ENCODE assay signal across 8 cellular contexts in the genomic region with DNA sequence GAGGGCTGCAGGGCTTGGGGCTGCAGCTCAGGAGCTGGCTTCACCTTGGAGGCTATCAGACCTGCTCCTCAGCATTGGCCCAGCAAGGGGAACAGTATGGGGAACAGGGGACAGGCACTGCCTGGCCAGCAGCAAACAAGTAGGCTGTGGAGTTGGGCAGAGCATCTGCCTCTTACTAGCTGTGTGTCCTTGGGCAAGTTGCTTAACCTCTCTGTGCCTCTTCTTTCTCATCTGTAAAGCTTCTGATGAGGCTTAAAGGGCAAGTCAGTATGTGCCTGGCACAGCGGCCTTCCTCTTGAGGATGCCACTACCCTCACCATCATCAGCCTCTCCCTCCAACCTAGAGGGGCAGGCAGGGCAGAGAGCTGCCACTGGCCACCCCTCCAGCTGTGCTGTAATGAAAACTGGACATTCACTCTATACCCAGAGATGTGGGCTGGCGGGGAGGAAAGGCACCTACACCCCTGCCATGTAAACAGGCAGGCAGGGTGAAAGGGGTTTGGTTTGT. TPM values are rescaled to one million over a fixed set of nuclear protein-coding genes. Genes with fewer than 3 reads are reported as not detected.
A peak's percentile ranks its signal among the peaks of the same experiment; 100 is the strongest.
DNase-seq lines count a peak whose midpoint lies in the region; ATAC-seq and TF ChIP-seq lines count a peak whose summit lies in the region.

No MANE protein-coding gene starts in this region.

- no peak for ATAC-seq in IMR-90 (ENCODE audit: low read depth)
- ATAC-seq in natural killer cell: no peak
- no peak for ATAC-seq in HG03108 (IDR thresholded peaks at IDR 0.05; ENCODE audit: unreplicated experiment)
- ATAC-seq in GM21737 (IDR thresholded peaks at IDR 0.05; ENCODE audit: unreplicated experiment): no peak

- H3K14ac ChIP-seq in IMR-90 (replicated peaks; ENCODE audit: low read depth, low read length): peak overlapping the region; percentile 95; the same call in 1 of the 2 replicates

- dilution Hi-C loops in IMR-90 (cut with HindIII; ENCODE audit: low sequenced_read_pairs, unreplicated experiment): no loop called here

- H3K27me3 ChIP-seq in IMR-90 (ENCODE audit: control insufficient read depth, insufficient read depth, low read length) (no peaks in the 10 kb centered on the region), colonic mucosa (no peaks in the 10 kb centered on the region)

- no peak overlapping the region for H3K18ac ChIP-seq in IMR-90 (ENCODE audit: low read depth, low read length)

- H4K8ac ChIP-seq in IMR-90 (ENCODE audit: low read depth in 2 of 2, low read length in 2 of 2): peak overlapping the region; percentile 88 to 99

- no peaks in the 10 kb centered on the region for H3K9me3 ChIP-seq in IMR-90 (ENCODE audit: control insufficient read depth, insufficient read depth, low read length)
- no peaks in the 10 kb centered on the region for H3K9me3 ChIP-seq in colonic mucosa

- H3K4ac ChIP-seq in IMR-90 (ENCODE audit: low read depth, low read length): peak overlapping the region; percentile 99

- peak overlapping the region; percentile 83; the same call in 1 of the 3 replicates for H2BK15ac ChIP-seq in IMR-90 (ENCODE audit: low read depth, low read length)

- H3K36me3 ChIP-seq in IMR-90 (ENCODE audit: control insufficient read depth, insufficient read depth, low read length) (no peaks in the 10 kb centered on the region), colonic mucosa (no peaks in the 10 kb centered on the region)

- WGBS in IMR-90 (ENCODE audit: extremely low coverage in 2 of 2, insufficient read length in 1 of 2), 2 experiments: no CpG with 5 or more reads among the region's 2 CpGs

- H3K9me3 Mint-ChIP-seq in natural killer cell: no peaks in the 10 kb centered on the region

- no peak overlapping the region for H2BK20ac ChIP-seq in IMR-90 (ENCODE audit: low read depth, low read length)

- peaks cover 9% of the 10 kb centered on the region for H3K9me1 ChIP-seq in IMR-90 (ENCODE audit: insufficient read depth, low read length)

- peaks cover 28% of the 10 kb centered on the region for H3K4me1 ChIP-seq in IMR-90 (ENCODE audit: control insufficient read depth, insufficient read depth, low read length)
- H3K4me1 ChIP-seq in colonic mucosa: peaks cover 10% of the 10 kb centered on the region

- peak overlapping the region; percentile 44 for H3K4me3 ChIP-seq in IMR-90 (ENCODE audit: insufficient read depth, low read depth, low read length)
- H3K4me3 ChIP-seq in colonic mucosa: no peak overlapping the region

- no peak overlapping the region for H3K23ac ChIP-seq in IMR-90 (ENCODE audit: low read depth, low read length)

- BruUV-seq in IMR-90 (replicated peaks; lab: Mats Ljungman, UMichigan): no TSS peak

- CTCF ChIA-PET in IMR-90 (lab: Yijun Ruan, JAX): interaction anchor here (0.6 to 11.0 kb wide), 3 partner anchors 37 to 360 kb away, joined by 3 to 116 read pairs (median 3); no protein-coding TSS in a partner anchor

- TF ChIP-seq RAD21 in IMR-90 (IDR thresholded peaks at IDR 0.05; ENCODE audit: low read length): no peak

- H3K27me3 Mint-ChIP-seq in natural killer cell (ENCODE audit: low read depth in 2 of 2): no peaks in the 10 kb centered on the region

- TF ChIP-seq POLR2A in IMR-90 (IDR thresholded peaks at IDR 0.05; ENCODE audit: low read depth, low read length): no peak

- no peaks in the 10 kb centered on the region for H4K20me1 ChIP-seq in IMR-90 (ENCODE audit: insufficient read depth, low read length)

- POLR2A ChIA-PET in IMR-90 (lab: Charles Lee; ENCODE audit: unreplicated experiment): interaction anchor here (0.6 kb wide), 1 partner anchor 9 kb away, joined by 4 read pairs; no protein-coding TSS in a partner anchor

- intact Hi-C loops in IMR-90 (cut with micrococcal nuclease) (loop anchor here (5.0 to 10.0 kb wide), 2 partner anchors 99 to 698 kb away; a partner anchor contains a TSS), colonic mucosa (cut with DNase I) (loop anchor here (5.0 to 10.0 kb wide), 2 partner anchors 39 to 698 kb away; no protein-coding TSS in a partner anchor), natural killer cell (cut with micrococcal nuclease) (no loop called here)

- no peak for DNase-seq in AG09319 (ENCODE audit: extremely low read depth, low read depth)
- no peak for DNase-seq in IMR-90
- DNase-seq in colonic mucosa: no peak
- no peak for DNase-seq in natural killer cell
- DNase-seq in AG20443 (ENCODE audit: low spot score): no peak
- no peak for DNase-seq in dedifferentiated amniotic fluid mesenchymal stem cell (ENCODE audit: extremely low spot score)

- H4K91ac ChIP-seq in IMR-90 (ENCODE audit: insufficient read depth, low read depth, low read length): peak overlapping the region; percentile 98

- H3K79me1 ChIP-seq in IMR-90 (ENCODE audit: low read depth in 1 of 2, low read length in 2 of 2): peaks cover 0 to 5% of the 10 kb centered on the region in 2 experiments; a peak in 1 of 4 replicates

- H3K56ac ChIP-seq in IMR-90 (ENCODE audit: extremely low read depth, insufficient read depth, low read length): no peak overlapping the region

- H3K4me1 Mint-ChIP-seq in natural killer cell: peaks cover 24 to 45% of the 10 kb centered on the region in 2 donors

- no peak overlapping the region for H2BK5ac ChIP-seq in IMR-90 (ENCODE audit: low read depth, low read length, poor library complexity, severe bottlenecking)

- peak overlapping the region; percentile 92; the same call in 1 of the 2 replicates for H2BK120ac ChIP-seq in IMR-90 (ENCODE audit: low read depth, low read length)

- peak overlapping the region; percentile 96 for H2AK9ac ChIP-seq in IMR-90 (replicated peaks; ENCODE audit: low read depth, low read length, poor library complexity)

- peak overlapping the region; percentile 96 for H3K9ac ChIP-seq in IMR-90 (ENCODE audit: low read depth, low read length)
- H3K9ac ChIP-seq in colonic mucosa (ENCODE audit: low read depth in 2 of 2, low read length in 2 of 2): peak overlapping the region in 1 of 2 donors; percentile 69

- peak overlapping the region; percentile 87 for H4K5ac ChIP-seq in IMR-90 (ENCODE audit: low read depth, low read length)

- peak overlapping the region; percentile 100 for H2AFZ ChIP-seq in IMR-90 (replicated peaks; ENCODE audit: low read length, poor library complexity)

- H3K27ac ChIP-seq in IMR-90 (ENCODE audit: insufficient read depth, low read length) (peak overlapping the region; percentile 80), colonic mucosa (peak overlapping the region; percentile 2)

- peak overlapping the region; percentile 74 to 83 for H3K27ac Mint-ChIP-seq in natural killer cell

- peak overlapping the region; percentile 78 for H3K4me2 ChIP-seq in IMR-90 (ENCODE audit: low read depth, low read length)

- no peaks in the 10 kb centered on the region for H3K36me3 Mint-ChIP-seq in natural killer cell

- H2AK5ac ChIP-seq in IMR-90 (ENCODE audit: low read depth, low read length): peak overlapping the region; percentile 99

- TF ChIP-seq CTCF in AG09319 (IDR thresholded peaks at IDR 0.05; ENCODE audit: low read depth, low read length): 0 out of 2 replicates have a peak, but pooled peaks have one; percentile 9
- TF ChIP-seq CTCF in IMR-90 (conservative IDR thresholded peaks at IDR 0.05; ENCODE audit: low read depth, low read length): no peak
- no peak for TF ChIP-seq CTCF in colonic mucosa (IDR thresholded peaks at IDR 0.05)
- TF ChIP-seq CTCF in natural killer cell (IDR thresholded peaks at IDR 0.05): no peak

- peak overlapping the region; percentile 81 for H3K4me3 Mint-ChIP-seq in natural killer cell

- in situ Hi-C loops in IMR-90 (cut with MboI; ENCODE audit: low sequenced_read_pairs): loop anchor here (10.0 to 25.0 kb wide), 2 partner anchors 468 to 706 kb away; no protein-coding TSS in a partner anchor

TF ChIP-seq in IMR-90, 13 proteins besides CTCF, POLR2A, EP300 and RAD21:
- TF ChIP-seq CEBPB (IDR thresholded peaks at IDR 0.05; ENCODE audit: low read depth, low read length): no peak
- no peak for TF ChIP-seq MXI1 (IDR thresholded peaks at IDR 0.05; ENCODE audit: borderline replicate concordance, low read depth, low read length)
- TF ChIP-seq BHLHE40 (IDR thresholded peaks at IDR 0.05; ENCODE audit: low read depth, low read length): no peak
- peak; percentile 26; the same call in 1 of the 2 replicates for TF ChIP-seq SMC3 (IDR thresholded peaks at IDR 0.05; ENCODE audit: low read depth, low read length)
- TF ChIP-seq CHD1 (IDR thresholded peaks at IDR 0.05; ENCODE audit: low read depth, low read length): no peak
- TF ChIP-seq NFE2L2 (IDR thresholded peaks at IDR 0.05; ENCODE audit: low read depth, low read length): no peak
- TF ChIP-seq, protein P1, sequence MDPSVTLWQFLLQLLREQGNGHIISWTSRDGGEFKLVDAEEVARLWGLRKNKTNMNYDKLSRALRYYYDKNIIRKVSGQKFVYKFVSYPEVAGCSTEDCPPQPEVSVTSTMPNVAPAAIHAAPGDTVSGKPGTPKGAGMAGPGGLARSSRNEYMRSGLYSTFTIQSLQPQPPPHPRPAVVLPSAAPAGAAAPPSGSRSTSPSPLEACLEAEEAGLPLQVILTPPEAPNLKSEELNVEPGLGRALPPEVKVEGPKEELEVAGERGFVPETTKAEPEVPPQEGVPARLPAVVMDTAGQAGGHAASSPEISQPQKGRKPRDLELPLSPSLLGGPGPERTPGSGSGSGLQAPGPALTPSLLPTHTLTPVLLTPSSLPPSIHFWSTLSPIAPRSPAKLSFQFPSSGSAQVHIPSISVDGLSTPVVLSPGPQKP (IDR thresholded peaks at IDR 0.05; ENCODE audit: borderline replicate concordance, low read depth, low read length): no peak

RNA-seq across cellular contexts. Expression of a gene that starts 7.5 kb away (rescaled TPM):
- total RNA-seq in IMR-90 (2012; rRNA removed) (1.6 and 2.2 TPM in 2 replicates), colonic mucosa (10 to 100 TPM; 10.9 to 18.2 TPM), natural killer cell (10 to 100 TPM in 1 of 3 donors, 1 to 10 TPM in 2; 2.6 to 27.9 (median 6.3) TPM)
- polyA plus RNA-seq in IMR-90 (2012; rRNA removed): 3.0 and 3.7 TPM in 2 replicates
- polyA plus RNA-seq in IMR-90 (2012; cell fraction: cytosol; rRNA removed): 3.6 and 6.4 TPM in 2 replicates
- polyA plus RNA-seq in IMR-90 (2012; cell fraction: nucleus; rRNA removed; ENCODE audit: low replicate concordance): 5.3 and 8.9 TPM in 2 replicates

RNA-seq across cellular contexts. Expression of a gene that starts 36.1 kb away (rescaled TPM):
- total RNA-seq in IMR-90 (2012; rRNA removed) (3.8 and 4.4 TPM in 2 replicates), colonic mucosa (10 to 100 TPM; 31.6 to 41.6 TPM), natural killer cell (1 to 10 TPM in 2 of 3 donors, under 1 TPM in 1; 0.79 to 3.2 (median 2.2) TPM)
- 89.0 and 154 TPM in 2 replicates for polyA plus RNA-seq in IMR-90 (2012; rRNA removed)
- 190 and 339 TPM in 2 replicates for polyA plus RNA-seq in IMR-90 (2012; cell fraction: cytosol; rRNA removed)
- polyA plus RNA-seq in IMR-90 (2012; cell fraction: nucleus; rRNA removed; ENCODE audit: low replicate concordance): 56.3 and 191 TPM in 2 replicates
